ENCODE assay signal across 30 cellular contexts in the genomic region with DNA sequence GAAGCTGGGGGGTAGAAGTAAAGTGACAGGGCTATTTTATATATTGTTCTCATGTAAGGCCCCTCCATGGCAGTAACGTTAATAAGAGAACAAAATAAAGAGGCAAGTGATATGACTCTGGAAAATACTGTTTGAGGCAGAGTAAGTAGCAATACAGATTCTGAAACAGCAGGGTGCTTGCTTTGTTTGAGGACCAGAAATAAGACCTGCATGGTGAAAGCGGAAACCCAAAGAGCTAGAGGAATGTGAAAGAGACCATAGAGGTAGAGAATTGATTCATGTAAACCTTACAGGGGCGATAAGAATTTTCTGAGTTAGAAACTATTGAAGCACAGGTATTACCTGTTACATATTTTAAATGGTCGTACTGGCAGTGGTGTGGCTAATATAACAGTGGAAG.
"Had no signal": no experiment of that assay in that cellular context is flagged by ENCODE, and none has a peak within 500 bp of the region (broad histone marks: within the 10 kb centered on the region; RNA-seq: fewer than 3 reads in every experiment).

No MANE protein-coding gene starts in this region.

- H3K4me3 ChIP-seq: ascending aorta, cardiac muscle cell, colonic mucosa, psoas muscle, sigmoid colon, thyroid gland, upper lobe of left lung had no signal

- H3K27ac ChIP-seq: ascending aorta, cardiac muscle cell, colonic mucosa, parathyroid adenoma, psoas muscle, sigmoid colon, thyroid gland, upper lobe of left lung had no signal

- H3K27me3 ChIP-seq: ascending aorta, cardiac muscle cell, colonic mucosa, sigmoid colon, thyroid gland, upper lobe of left lung had no signal

- H3K9me3 ChIP-seq: ascending aorta, colonic mucosa, psoas muscle, sigmoid colon, thyroid gland, upper lobe of left lung had no signal

- ATAC-seq: activated CD8-positive, alpha-beta memory T cell treated with anti-CD3 and anti-CD28 coated beads, Interleukin-2, amount 10 ng/mL, durations not matched to agents 7 days and 5 days; activated CD8-positive, alpha-beta T cell treated with anti-CD3 and anti-CD28 coated beads for 36 hours; activated T-cell treated with anti-CD3 and anti-CD28 coated beads, Interleukin-2, amount 50 U/mL, for 72 hours; left colon; naive thymus-derived CD4-positive, alpha-beta T cell; psoas muscle; stimulated activated memory B cell treated with anti-CD40 and anti-IgM and Interleukin-4, amounts not matched to agents 10 μg/mL and 1 μg/mL and 100 μg/mL, for 72 hours; stimulated activated naive CD8-positive, alpha-beta T cell treated with anti-CD3 and anti-CD28 coated beads, Interleukin-15, amount 100 ng/mL, for 72 hours; T-helper 17 cell had no signal

- H3K36me3 ChIP-seq: ascending aorta, cardiac muscle cell, colonic mucosa, sigmoid colon, thyroid gland, upper lobe of left lung had no signal

- H3K4me1 ChIP-seq: ascending aorta, colonic mucosa, parathyroid adenoma, psoas muscle, thyroid gland, upper lobe of left lung had no signal

- DNase-seq: activated CD4-positive, alpha-beta T cell treated with anti-CD3 and anti-CD28 coated beads for 1 hour; activated CD4-positive, alpha-beta T cell treated with anti-CD3 and anti-CD28 coated beads, Interleukin-2, amount 50 U/mL, for 1 hour; activated CD8-positive, alpha-beta memory T cell treated with anti-CD3 and anti-CD28 coated beads, Interleukin-2, amount 10 ng/mL, durations not matched to agents 7 days and 5 days; activated CD8-positive, alpha-beta T cell treated with anti-CD3 and anti-CD28 coated beads for 36 hours; activated naive CD4-positive, alpha-beta T cell treated with anti-CD3 and anti-CD28 coated beads for 36 hours; activated naive CD8-positive, alpha-beta T cell treated with anti-CD3 and anti-CD28 coated beads, Interleukin-2, amount 10 ng/mL, durations not matched to agents 7 days and 5 days; activated T-cell treated with anti-CD3 and anti-CD28 coated beads, Interleukin-2, amount 50 U/mL, for 72 hours; cerebellar nuclear complex; colonic mucosa; effector memory CD4-positive, alpha-beta T cell; immature natural killer cell; kidney; left colon; midbrain; naive thymus-derived CD4-positive, alpha-beta T cell; occipital lobe; psoas muscle; sigmoid colon; small intestine; stimulated activated CD4-positive, alpha-beta T cell treated with anti-CD3 and anti-CD28 coated beads, Interleukin-4, amount 100 ng/mL, for 24 hours; stimulated activated naive CD8-positive, alpha-beta T cell treated with anti-CD3 and anti-CD28 coated beads, Interleukin-15, amount 100 ng/mL, for 72 hours; substantia nigra; T-helper 17 cell; thyroid gland; upper lobe of left lung had no signal

- H3K4me1 Mint-ChIP-seq: activated CD8-positive, alpha-beta memory T cell treated with anti-CD3 and anti-CD28 coated beads, Interleukin-2, amount 10 ng/mL, durations not matched to agents 7 days and 5 days; activated naive CD8-positive, alpha-beta T cell treated with anti-CD3 and anti-CD28 coated beads, Interleukin-2, amount 10 ng/mL, durations not matched to agents 7 days and 5 days; brain; immature natural killer cell; naive thymus-derived CD4-positive, alpha-beta T cell; stimulated activated memory B cell treated with anti-CD40 and anti-IgM and Interleukin-4, amounts not matched to agents 10 μg/mL and 1 μg/mL and 100 μg/mL, for 72 hours; stimulated activated naive CD8-positive, alpha-beta T cell treated with anti-CD3 and anti-CD28 coated beads, Interleukin-15, amount 100 ng/mL, for 72 hours; T-helper 17 cell had no signal

- H3K36me3 Mint-ChIP-seq: activated CD8-positive, alpha-beta memory T cell treated with anti-CD3 and anti-CD28 coated beads, Interleukin-2, amount 10 ng/mL, durations not matched to agents 7 days and 5 days; activated naive CD8-positive, alpha-beta T cell treated with anti-CD3 and anti-CD28 coated beads, Interleukin-2, amount 10 ng/mL, durations not matched to agents 7 days and 5 days; brain; immature natural killer cell; naive thymus-derived CD4-positive, alpha-beta T cell; stimulated activated memory B cell treated with anti-CD40 and anti-IgM and Interleukin-4, amounts not matched to agents 10 μg/mL and 1 μg/mL and 100 μg/mL, for 72 hours had no signal

- H3K27ac Mint-ChIP-seq: activated CD8-positive, alpha-beta memory T cell treated with anti-CD3 and anti-CD28 coated beads, Interleukin-2, amount 10 ng/mL, durations not matched to agents 7 days and 5 days; activated CD8-positive, alpha-beta T cell treated with anti-CD3 and anti-CD28 coated beads for 36 hours; activated naive CD4-positive, alpha-beta T cell treated with anti-CD3 and anti-CD28 coated beads for 36 hours; activated naive CD8-positive, alpha-beta T cell treated with anti-CD3 and anti-CD28 coated beads, Interleukin-2, amount 10 ng/mL, durations not matched to agents 7 days and 5 days; activated T-cell treated with anti-CD3 and anti-CD28 coated beads, Interleukin-2, amount 50 U/mL, for 72 hours; brain; immature natural killer cell; naive thymus-derived CD4-positive, alpha-beta T cell; stimulated activated memory B cell treated with anti-CD40 and anti-IgM and Interleukin-4, amounts not matched to agents 10 μg/mL and 1 μg/mL and 100 μg/mL, for 72 hours; stimulated activated naive CD8-positive, alpha-beta T cell treated with anti-CD3 and anti-CD28 coated beads, Interleukin-15, amount 100 ng/mL, for 72 hours; T-helper 17 cell had no signal

- H3K4me3 Mint-ChIP-seq: activated CD8-positive, alpha-beta memory T cell treated with anti-CD3 and anti-CD28 coated beads, Interleukin-2, amount 10 ng/mL, durations not matched to agents 7 days and 5 days; activated CD8-positive, alpha-beta T cell treated with anti-CD3 and anti-CD28 coated beads for 36 hours; activated naive CD4-positive, alpha-beta T cell treated with anti-CD3 and anti-CD28 coated beads for 36 hours; activated naive CD8-positive, alpha-beta T cell treated with anti-CD3 and anti-CD28 coated beads, Interleukin-2, amount 10 ng/mL, durations not matched to agents 7 days and 5 days; activated T-cell treated with anti-CD3 and anti-CD28 coated beads, Interleukin-2, amount 50 U/mL, for 72 hours; brain; immature natural killer cell; naive thymus-derived CD4-positive, alpha-beta T cell; stimulated activated memory B cell treated with anti-CD40 and anti-IgM and Interleukin-4, amounts not matched to agents 10 μg/mL and 1 μg/mL and 100 μg/mL, for 72 hours; stimulated activated naive CD8-positive, alpha-beta T cell treated with anti-CD3 and anti-CD28 coated beads, Interleukin-15, amount 100 ng/mL, for 72 hours; T-helper 17 cell had no signal

- H3K9me3 Mint-ChIP-seq: activated CD8-positive, alpha-beta T cell treated with anti-CD3 and anti-CD28 coated beads for 36 hours; activated naive CD8-positive, alpha-beta T cell treated with anti-CD3 and anti-CD28 coated beads, Interleukin-2, amount 10 ng/mL, durations not matched to agents 7 days and 5 days; stimulated activated memory B cell treated with anti-CD40 and anti-IgM and Interleukin-4, amounts not matched to agents 10 μg/mL and 1 μg/mL and 100 μg/mL, for 72 hours had no signal
